ENCODE assay signal across 9 cellular contexts in genomic region chr20:48769111-48769879, GRCh38. TPM values are rescaled to one million over a fixed set of nuclear protein-coding genes. Genes with fewer than 3 reads are reported as not detected.
DNase-seq lines count a peak whose midpoint lies in the region; ATAC-seq lines count a peak whose summit lies in the region.
"Had no signal": no experiment of that assay in that cellular context is flagged by ENCODE, and none has a peak within 500 bp of the region (broad histone marks: within the 10 kb centered on the region; RNA-seq: fewer than 3 reads in every experiment).

No MANE protein-coding gene starts in this region.

- no peak overlapping the region for H4K8ac ChIP-seq in mesenchymal stem cell (ENCODE audit: low read length)

- no peaks in the 10 kb centered on the region for H3K9me3 Mint-ChIP-seq in activated CD8-positive, alpha-beta memory T cell treated with anti-CD3 and anti-CD28 coated beads, Interleukin-2, amount 10 ng/mL, durations not matched to agents 7 days and 5 days (ENCODE audit: low read depth)
- no peaks in the 10 kb centered on the region for H3K9me3 Mint-ChIP-seq in immature natural killer cell

- peak; percentile 26 to 48 (median 35) for DNase-seq in NCI-H1417 (lab: John Stamatoyannopoulos, UW)
- no peak for DNase-seq in NCI-H1417 treated with DMSO at 0.1 percent for 48 hours (lab: John Stamatoyannopoulos, UW)
- peak; percentile 96 for DNase-seq in activated CD8-positive, alpha-beta memory T cell treated with anti-CD3 and anti-CD28 coated beads, Interleukin-2, amount 10 ng/mL, durations not matched to agents 7 days and 5 days
- peak; percentile 87 to 88 (median 87) for DNase-seq in immature natural killer cell
- DNase-seq in stimulated activated CD8-positive, alpha-beta memory T cell treated with anti-CD3 and anti-CD28 coated beads, Interleukin-7, amount 100 ng/mL, for 24 hours (ENCODE audit: low read depth), result peak; percentile 83
- DNase-seq in KBM-7, result no peak
- no peak for DNase-seq in mesenchymal stem cell
- no peak for DNase-seq in NCI-H1048 (lab: John Stamatoyannopoulos, UW)

- peaks cover 0 to 44% of the 10 kb centered on the region in 2 experiments for H3K27me3 ChIP-seq in mesenchymal stem cell (ENCODE audit: control insufficient read depth in 1 of 2, insufficient read depth in 1 of 2, low read length in 2 of 2)

- 64% methylated on average over 16 of the region's 19 CpGs for WGBS in mesenchymal stem cell

- H2BK120ac ChIP-seq in mesenchymal stem cell (ENCODE audit: low read depth, low read length), result no peak overlapping the region

- no peaks in the 10 kb centered on the region for H3K36me3 ChIP-seq in mesenchymal stem cell (ENCODE audit: control insufficient read depth in 1 of 2, insufficient read depth in 2 of 2, low read depth in 1 of 2, low read length in 2 of 2)

- H3K4me2 ChIP-seq in mesenchymal stem cell (ENCODE audit: low read length, poor library complexity, severe bottlenecking), result no peak overlapping the region

- H3K23ac ChIP-seq in mesenchymal stem cell (ENCODE audit: low read length in 2 of 2), result peak overlapping the region in 1 of 2 experiments; percentile 14

- H3K4me1 ChIP-seq in mesenchymal stem cell (ENCODE audit: control insufficient read depth, insufficient read depth, low read depth, low read length), result peaks cover 8% of the 10 kb centered on the region

- H2AK5ac ChIP-seq in mesenchymal stem cell (ENCODE audit: low read length, severe bottlenecking), result no peak overlapping the region

- H3K79me1 ChIP-seq in mesenchymal stem cell (replicated peaks; ENCODE audit: low read length, poor library complexity, severe bottlenecking), result peaks cover 40% of the 10 kb centered on the region

- H3K18ac ChIP-seq in mesenchymal stem cell (ENCODE audit: low read depth in 1 of 2, low read length in 2 of 2), result no peak overlapping the region

- H3K36me3 Mint-ChIP-seq in activated CD8-positive, alpha-beta memory T cell treated with anti-CD3 and anti-CD28 coated beads, Interleukin-2, amount 10 ng/mL, durations not matched to agents 7 days and 5 days, result peaks cover 22% of the 10 kb centered on the region
- H3K36me3 Mint-ChIP-seq in immature natural killer cell, result peaks cover 8 to 15% (median 8%) of the 10 kb centered on the region in 3 donors

- CTCF ChIA-PET in activated CD8-positive, alpha-beta memory T cell treated with anti-CD3 and anti-CD28 coated beads, Interleukin-2, amount 10 ng/mL, durations not matched to agents 7 days and 5 days (lab: Charles Lee), result interaction anchor here (0.6 to 1.6 kb wide), 5 partner anchors 12 to 112 kb away, joined by 3 to 4 read pairs (median 3); no protein-coding TSS in a partner anchor

- H2BK15ac ChIP-seq in mesenchymal stem cell (ENCODE audit: low read depth, poor library complexity, severe bottlenecking), result no peak overlapping the region

- no peak overlapping the region for H3K27ac ChIP-seq in mesenchymal stem cell (ENCODE audit: low read length, poor library complexity, severe bottlenecking)
- H3K27ac ChIP-seq: 22Rv1 had no signal

- in situ Hi-C loops in KBM-7 (cut with MboI; ENCODE audit: low pct_unique_long_range_greater_than_20kb, low sequenced_read_pairs), result no loop called here

- H3K9me3 ChIP-seq in mesenchymal stem cell (ENCODE audit: control insufficient read depth, low read length), result no peaks in the 10 kb centered on the region

- no peak overlapping the region for H3K9ac ChIP-seq in mesenchymal stem cell (ENCODE audit: low read length)

- H2BK5ac ChIP-seq in mesenchymal stem cell (ENCODE audit: low read depth, low read length, poor library complexity, severe bottlenecking), result no peak overlapping the region

- H2BK12ac ChIP-seq in mesenchymal stem cell (ENCODE audit: low read length in 2 of 2), result no peak overlapping the region

- H3K27me3 Mint-ChIP-seq in activated CD8-positive, alpha-beta memory T cell treated with anti-CD3 and anti-CD28 coated beads, Interleukin-2, amount 10 ng/mL, durations not matched to agents 7 days and 5 days, result no peaks in the 10 kb centered on the region
- H3K27me3 Mint-ChIP-seq in immature natural killer cell (ENCODE audit: low read depth in 3 of 3), result peaks cover 6 to 16% (median 7%) of the 10 kb centered on the region in 3 donors

- H2AFZ ChIP-seq in mesenchymal stem cell (ENCODE audit: low read depth, low read length), result no peak overlapping the region

- H3K4me3 ChIP-seq in mesenchymal stem cell (ENCODE audit: insufficient read depth in 1 of 2, low read depth in 1 of 2, low read length in 2 of 2), result no peak overlapping the region

- H3K4me3 Mint-ChIP-seq in activated CD8-positive, alpha-beta memory T cell treated with anti-CD3 and anti-CD28 coated beads, Interleukin-2, amount 10 ng/mL, durations not matched to agents 7 days and 5 days, result peak overlapping the region; percentile 25
- peak overlapping the region; percentile 51 to 75 (median 72) for H3K4me3 Mint-ChIP-seq in immature natural killer cell

- H3K27ac Mint-ChIP-seq in activated CD8-positive, alpha-beta memory T cell treated with anti-CD3 and anti-CD28 coated beads, Interleukin-2, amount 10 ng/mL, durations not matched to agents 7 days and 5 days, result peak overlapping the region; percentile 84
- H3K27ac Mint-ChIP-seq in immature natural killer cell, result peak overlapping the region; percentile 95 to 99 (median 96)

- no peak overlapping the region for H3K14ac ChIP-seq in mesenchymal stem cell (ENCODE audit: low read length in 2 of 2)

- H4K91ac ChIP-seq in mesenchymal stem cell (ENCODE audit: low read length), result no peak overlapping the region

- peaks cover 90% of the 10 kb centered on the region for H3K4me1 Mint-ChIP-seq in activated CD8-positive, alpha-beta memory T cell treated with anti-CD3 and anti-CD28 coated beads, Interleukin-2, amount 10 ng/mL, durations not matched to agents 7 days and 5 days
- peaks cover 0 to 99% of the 10 kb centered on the region in 2 donors for H3K4me1 Mint-ChIP-seq in immature natural killer cell

- ATAC-seq in activated CD8-positive, alpha-beta memory T cell treated with anti-CD3 and anti-CD28 coated beads, Interleukin-2, amount 10 ng/mL, durations not matched to agents 7 days and 5 days, result peak; percentile 85

- no peak overlapping the region for H3K4ac ChIP-seq in mesenchymal stem cell (ENCODE audit: low read depth in 1 of 2, low read length in 2 of 2)

RNA-seq across cellular contexts. Expression of gene PREX1, which starts 58.5 kb away (rescaled TPM):
- 100 to 1,000 TPM; 130 to 156 TPM for total RNA-seq in activated CD8-positive, alpha-beta memory T cell treated with anti-CD3 and anti-CD28 coated beads, Interleukin-2, amount 10 ng/mL, durations not matched to agents 7 days and 5 days
- polyA plus RNA-seq in immature natural killer cell, result 10 to 100 TPM; 30.5 to 94.3 (median 54.9) TPM
- 0.77 TPM for polyA plus RNA-seq in mesenchymal stem cell (2013, experiment 1 of 2)
- polyA plus RNA-seq in mesenchymal stem cell (2013, experiment 2 of 2), result 0.84 TPM

Comparison
In these comparisons a context has a peak if more than half of its experiments do, and no peak if none do; other contexts are left out.
1. DNase-seq: peak in NCI-H1417 (3 of 3), activated CD8-positive, alpha-beta memory T cell treated with anti-CD3 and anti-CD28 coated beads, Interleukin-2, amount 10 ng/mL, durations not matched to agents 7 days and 5 days (single experiment), immature natural killer cell (3 of 3) and stimulated activated CD8-positive, alpha-beta memory T cell treated with anti-CD3 and anti-CD28 coated beads, Interleukin-7, amount 100 ng/mL, for 24 hours (single experiment); none in NCI-H1417 treated with DMSO at 0.1 percent for 48 hours (single experiment), KBM-7 (single experiment), mesenchymal stem cell (single experiment) and NCI-H1048 (single experiment).